9 cellular contexts compared by ENCODE assay signal in the genomic region with DNA sequence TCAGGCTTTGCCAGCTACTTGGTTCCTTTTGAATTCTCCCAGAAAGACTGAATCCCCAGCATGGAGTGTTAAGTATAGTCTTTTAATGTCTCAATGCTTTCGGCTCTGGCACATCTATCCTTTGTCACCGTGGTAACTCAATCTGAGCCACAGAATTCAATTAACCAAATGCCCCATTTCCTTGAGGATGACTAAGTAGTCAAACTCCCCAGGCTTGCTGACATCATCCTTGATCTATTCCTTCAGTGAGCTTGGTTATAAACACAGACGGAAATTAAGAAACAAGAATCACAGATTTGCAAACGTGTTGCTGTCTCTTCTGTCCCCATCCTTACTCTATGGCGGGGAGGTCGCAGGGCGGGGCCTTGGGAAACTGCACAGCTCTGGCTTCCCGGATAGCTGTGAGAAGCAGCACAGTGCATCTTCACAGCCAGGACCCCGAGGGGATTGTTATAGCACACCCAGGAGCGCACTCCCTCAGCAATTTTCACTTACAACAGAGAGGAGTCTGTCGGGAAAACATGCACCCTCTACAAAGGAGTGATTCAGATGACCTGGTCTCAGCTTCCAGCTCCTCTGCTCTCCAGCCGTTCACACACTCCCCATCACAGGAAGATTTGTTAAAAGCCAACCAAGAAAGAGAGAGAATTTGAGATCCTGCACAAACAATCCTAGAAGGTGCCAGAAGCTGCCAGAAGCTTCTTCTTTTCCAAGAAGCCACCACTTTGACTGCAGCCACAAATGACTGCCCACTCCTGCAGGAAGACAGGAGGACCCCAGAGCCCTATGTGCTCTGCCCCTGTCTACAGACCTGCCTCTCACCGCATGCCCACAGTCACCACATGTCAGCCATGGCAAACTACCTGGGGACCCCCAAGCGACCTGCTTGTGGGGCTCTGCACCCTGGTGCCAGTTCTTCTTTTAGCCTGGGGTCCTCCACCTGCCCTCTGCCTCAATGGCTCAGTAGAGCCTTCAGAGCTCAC. TPM values are rescaled to one million over a fixed set of nuclear protein-coding genes. Genes with fewer than 3 reads are reported as not detected.
DNase-seq lines count a peak whose midpoint lies in the region; ATAC-seq, FAIRE-seq and TF ChIP-seq lines count a peak whose summit lies in the region.
"Had no signal": no experiment of that assay in that cellular context is flagged by ENCODE, and none has a peak within 500 bp of the region (broad histone marks: within the 10 kb centered on the region; RNA-seq: fewer than 3 reads in every experiment).

No MANE protein-coding gene starts in this region.

- H3K4me2 ChIP-seq in HepG2 (ENCODE audit: low read depth, low read length), result no peak overlapping the region

- TF ChIP-seq RAD21 in HepG2 (CRISPR knock-in tag; IDR thresholded peaks at IDR 0.05), result no peak

- WGBS in HepG2 (ENCODE audit: low lambda C conversion rate), result 11% methylated on average over 12 of the region's 14 CpGs
- 46% methylated on average over 7 of the region's 14 CpGs for WGBS in right lobe of liver (ENCODE audit: insufficient coverage, low coverage, low lambda C conversion rate, missing lambda C conversion rate)
- WGBS in aorta, 2 donors, result 41 to 48% methylated on average over 14 of the region's 14 CpGs

- H3K4me1 ChIP-seq in HepG2 (ENCODE audit: insufficient read depth, low read length) (no peaks in the 10 kb centered on the region), right lobe of liver (no peaks in the 10 kb centered on the region), iPS-15b (ENCODE audit: control insufficient read depth, insufficient read depth, low read length) (peaks cover 9% of the 10 kb centered on the region), aorta (ENCODE audit: control insufficient read depth in 1 of 2, insufficient read depth in 2 of 2, low read length in 2 of 2) (no peaks in the 10 kb centered on the region)

- FAIRE-seq in HepG2 (lab: Jason Lieb, UNC), result no peak

- no TSS peak for BruUV-seq in HepG2 (replicated peaks; lab: Mats Ljungman, UMichigan)

- no peaks in the 10 kb centered on the region for H4K20me1 ChIP-seq in HepG2 (ENCODE audit: insufficient read depth, low read length)

- no peak for DNase-seq in HepG2 (ENCODE audit: low spot score)
- DNase-seq in right lobe of liver, result no peak
- DNase-seq in amniotic stem cell (lab: John Stamatoyannopoulos, UW), result peak; percentile 74
- DNase-seq in aorta, result no peak
- no peak for DNase-seq in SIG-M5 treated with dmso at 0.1 percent for 504 hours (lab: John Stamatoyannopoulos, UW; ENCODE audit: unreplicated experiment)
- DNase-seq: COR-L47 had no signal

- H3K36me3 ChIP-seq in HepG2 (replicated peaks in 1 of 2; ENCODE audit: control insufficient read depth in 1 of 2, insufficient read depth in 2 of 2, low read length in 2 of 2) (no peaks in the 10 kb centered on the region), right lobe of liver (no peaks in the 10 kb centered on the region), iPS-15b (ENCODE audit: control insufficient read depth, insufficient read depth, low read length) (no peaks in the 10 kb centered on the region), aorta (ENCODE audit: control insufficient read depth in 1 of 2, insufficient read depth in 2 of 2, low read length in 1 of 2) (no peaks in the 10 kb centered on the region)

- H3K4me3 ChIP-seq in HepG2 (replicated peaks in 1 of 3; ENCODE audit: insufficient read depth in 1 of 3, low read depth in 2 of 3, low read length in 3 of 3) (no peak overlapping the region), right lobe of liver (no peak overlapping the region), iPS-15b (ENCODE audit: low read depth, low read length) (peak overlapping the region; percentile 10), aorta (ENCODE audit: low read length in 2 of 2) (no peak overlapping the region)

- H3K9ac ChIP-seq in HepG2 (ENCODE audit: insufficient read depth, low read depth, low read length) (no peak overlapping the region), iPS-15b (ENCODE audit: low read depth, low read length) (no peak overlapping the region)

- H3K79me2 ChIP-seq in HepG2 (ENCODE audit: insufficient read depth, low read length), result no peaks in the 10 kb centered on the region

- ATAC-seq in HepG2, result peak; percentile 44
- ATAC-seq in right lobe of liver, result no peak
- ATAC-seq in aorta (ENCODE audit: low FRiP score), result peak; percentile 33
- no peak for ATAC-seq in GM18858 (IDR thresholded peaks at IDR 0.05; ENCODE audit: unreplicated experiment)
- ATAC-seq in GM21737 (IDR thresholded peaks at IDR 0.05; ENCODE audit: unreplicated experiment), result no peak

- intact Hi-C loops in HepG2 (cut with micrococcal nuclease; ENCODE audit: unreplicated experiment) (no loop called here), right lobe of liver (cut with DNase I) (no loop called here), aorta (cut with DNase I) (no loop called here)

- H3K27me3 ChIP-seq in HepG2 (ENCODE audit: control insufficient read depth in 1 of 2, insufficient read depth in 2 of 2, low read length in 2 of 2), result peaks cover 6 to 31% of the 10 kb centered on the region in 2 experiments; a peak in 4 of 5 replicates
- no peaks in the 10 kb centered on the region for H3K27me3 ChIP-seq in right lobe of liver
- H3K27me3 ChIP-seq in iPS-15b (ENCODE audit: control insufficient read depth, insufficient read depth, low read length), result no peaks in the 10 kb centered on the region
- H3K27me3 ChIP-seq in aorta (ENCODE audit: control insufficient read depth in 1 of 2, insufficient read depth in 2 of 2, low read length in 1 of 2), result no peaks in the 10 kb centered on the region

- H3K27ac ChIP-seq in HepG2 (ENCODE audit: extremely low read length, insufficient read depth, low read length), result no peak overlapping the region
- H3K27ac ChIP-seq in right lobe of liver, result no peak overlapping the region
- no peak overlapping the region for H3K27ac ChIP-seq in aorta (ENCODE audit: low read depth in 1 of 2, low read length in 2 of 2)

- CTCF ChIA-PET in HepG2 (lab: Yijun Ruan, JAX; ENCODE audit: low intra/inter-chr PET ratio, low total read pairs), result no interaction called here

- in situ Hi-C loops in HepG2 (cut with HindIII; ENCODE audit: extremely low pct_ligation_motif_present, low pct_unique_long_range_greater_than_20kb), result no loop called here

- TF ChIP-seq POLR2A in HepG2 (IDR thresholded peaks at IDR 0.05; ENCODE audit: insufficient read depth in 1 of 2, low read depth in 2 of 2, low read length in 2 of 2), result no peak
- no peak for TF ChIP-seq POLR2A in right lobe of liver (IDR thresholded peaks at IDR 0.05)

- H2AFZ ChIP-seq in HepG2 (ENCODE audit: low read length), result no peak overlapping the region

- no peak for TF ChIP-seq EP300 in HepG2 (IDR thresholded peaks at IDR 0.05; ENCODE audit: low read depth in 2 of 2, low read length in 2 of 2)
- TF ChIP-seq EP300 in HepG2 (CRISPR knock-in tag; IDR thresholded peaks at IDR 0.05; ENCODE audit: borderline replicate concordance), result no peak

- TF ChIP-seq CTCF in HepG2 (CRISPR knock-in tag; IDR thresholded peaks at IDR 0.05), result no peak
- no peak for TF ChIP-seq CTCF in right lobe of liver (IDR thresholded peaks at IDR 0.05)

- POLR2A ChIA-PET in HepG2 (lab: Yijun Ruan, JAX), result no interaction called here

- no peaks in the 10 kb centered on the region for H3K9me3 ChIP-seq in HepG2 (ENCODE audit: low read length)
- H3K9me3 ChIP-seq in right lobe of liver, result no peaks in the 10 kb centered on the region
- H3K9me3 ChIP-seq in iPS-15b (ENCODE audit: control insufficient read depth, insufficient read depth, low read length), result no peaks in the 10 kb centered on the region
- no peaks in the 10 kb centered on the region for H3K9me3 ChIP-seq in aorta (ENCODE audit: control insufficient read depth, low read length)

TF ChIP-seq in HepG2, 621 proteins besides CTCF, POLR2A, EP300 and RAD21 (continues in another document):
- no peak for TF ChIP-seq FUBP1 (CRISPR knock-in tag; IDR thresholded peaks at IDR 0.05; ENCODE audit: borderline replicate concordance)
- TF ChIP-seq SMARCE1 (IDR thresholded peaks at IDR 0.05; ENCODE audit: borderline replicate concordance), result no peak

RNA-seq across cellular contexts. Expression of gene YWHAQ, which starts 44.9 kb away (rescaled TPM):
- total RNA-seq in HepG2 (2016; rRNA removed; fragmentation: Illumina TruSeq; extraction: Trizol) (304 and 420 TPM in 2 replicates), right lobe of liver (100 to 1,000 TPM in 1 of 6 experiments, 10 to 100 TPM in 5; 70.4 to 105 (median 84.2) TPM), aorta (100 to 1,000 TPM; 182 to 226 TPM)
- total RNA-seq in HepG2 (2016; cell fraction: cytosol; rRNA removed; fragmentation: Illumina TruSeq; extraction: Trizol; ENCODE audit: low read depth), result 64.2 and 66.4 TPM in 2 replicates
- 302 and 406 TPM in 2 replicates for total RNA-seq in HepG2 (2016; cell fraction: insoluble cytoplasmic fraction; rRNA removed; fragmentation: Illumina TruSeq; extraction: Trizol)
- total RNA-seq in HepG2 (2016; cell fraction: membrane; rRNA removed; fragmentation: Illumina TruSeq; extraction: Trizol), result 208 and 219 TPM in 2 replicates
- 152 and 166 TPM in 2 replicates for total RNA-seq in HepG2 (2016; cell fraction: nucleus; rRNA removed; fragmentation: Illumina TruSeq; extraction: Trizol)
- polyA plus RNA-seq in HepG2 (2011; rRNA removed) (117 and 160 TPM in 2 replicates), aorta (100 to 1,000 TPM; 175 to 241 TPM)
- 91.4 and 117 TPM in 2 replicates for polyA plus RNA-seq in HepG2 (2011; cell fraction: cytosol; rRNA removed)
- 36.4 and 39.0 TPM in 2 replicates for polyA plus RNA-seq in HepG2 (2011; cell fraction: nucleus; rRNA removed)
- 175 and 244 TPM in 2 replicates for polyA plus RNA-seq in HepG2 (2012)
- polyA plus RNA-seq in HepG2 (2016; cell fraction: cytosol; fragmentation: Illumina TruSeq; extraction: Trizol; ENCODE audit: low read depth), result 94.8 and 102 TPM in 2 replicates
- 521 and 530 TPM in 2 replicates for polyA plus RNA-seq in HepG2 (2016; cell fraction: insoluble cytoplasmic fraction; fragmentation: Illumina TruSeq; extraction: Trizol; ENCODE audit: low read depth)
- 200 and 214 TPM in 2 replicates for polyA plus RNA-seq in HepG2 (2016; cell fraction: membrane; fragmentation: Illumina TruSeq; extraction: Trizol; ENCODE audit: low read depth)
- polyA plus RNA-seq in HepG2 (2016; cell fraction: nucleus; fragmentation: Illumina TruSeq; extraction: Trizol; ENCODE audit: insufficient read depth, low read depth), result 187 and 192 TPM in 2 replicates
- polyA minus RNA-seq in HepG2 (2011; rRNA and poly(A)+ RNA removed; ENCODE audit: low replicate concordance), result 120 and 167 TPM in 2 replicates
- 164 and 178 TPM in 2 replicates for polyA minus RNA-seq in HepG2 (2011; cell fraction: cytosol; rRNA and poly(A)+ RNA removed)
- 73.9 and 82.2 TPM in 2 replicates for polyA minus RNA-seq in HepG2 (2011; cell fraction: nucleus; rRNA and poly(A)+ RNA removed)

Comparison
In these comparisons a context has a peak if more than half of its experiments do, and no peak if none do; other contexts are left out.
1. ATAC-seq: peak in HepG2 (single experiment) and aorta (single experiment); none in right lobe of liver (0 of 4), GM18858 (single experiment) and GM21737 (single experiment).